In the genomic region with DNA sequence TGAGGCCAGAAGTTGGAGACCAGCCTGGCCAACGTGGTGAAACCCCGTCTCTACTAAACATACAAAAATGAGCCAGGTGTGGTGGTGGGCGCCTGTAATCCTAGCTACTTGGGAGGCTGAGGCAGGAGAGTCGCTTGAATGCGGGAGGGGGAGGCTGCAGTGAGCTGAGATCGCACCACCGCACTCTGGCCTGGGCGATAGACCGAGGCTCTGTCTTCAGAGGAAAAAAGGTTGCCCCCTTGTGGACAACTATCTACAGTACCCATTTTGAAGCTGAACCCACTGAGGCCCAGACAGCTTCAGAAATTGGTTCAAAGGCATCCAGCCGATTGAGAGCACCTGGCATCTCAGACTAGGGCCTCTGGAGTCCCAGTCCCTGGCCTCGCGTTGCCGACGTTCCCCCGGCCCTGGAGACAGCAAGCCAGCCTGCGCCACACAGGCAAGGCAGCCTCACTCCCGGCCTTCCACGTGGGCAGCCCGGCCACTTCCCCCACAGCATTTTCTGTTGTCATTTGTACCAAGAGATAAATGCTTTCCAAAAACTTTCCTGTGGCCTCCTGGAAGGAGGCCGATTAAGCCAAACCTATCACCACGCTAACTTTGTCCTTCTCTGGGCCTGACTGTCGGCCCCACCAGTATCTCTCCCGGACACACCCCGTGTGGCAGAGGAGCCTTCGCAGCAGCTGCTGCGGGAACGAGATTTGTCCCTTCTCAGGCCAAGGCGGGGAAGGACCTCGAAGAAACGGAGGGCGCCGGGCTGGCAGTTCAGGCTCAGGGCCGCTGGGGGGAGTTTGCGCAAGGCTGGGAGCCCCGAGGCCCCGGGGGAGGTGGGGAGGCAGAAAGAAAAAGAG, we compare ENCODE assay signal across 8 cellular contexts.
DNase-seq lines count a peak whose midpoint lies in the region; ATAC-seq and TF ChIP-seq lines count a peak whose summit lies in the region.

No MANE protein-coding gene starts in this region.

- H3K27me3 ChIP-seq in PC-9 (ENCODE audit: insufficient read depth, low read depth) (peaks cover 24% of the 10 kb centered on the region; the same call in 1 of the 2 replicates), ascending aorta (no peaks in the 10 kb centered on the region), suprapubic skin (peaks cover 9% of the 10 kb centered on the region)

- in situ Hi-C loops in GM13977 (cut with MboI; ENCODE audit: low pct_unique_long_range_greater_than_20kb, low sequenced_read_pairs, unreplicated experiment): no loop called here

- peak; percentile 86 for ATAC-seq in left lobe of liver
- no peak for ATAC-seq in HG02973 (IDR thresholded peaks at IDR 0.05; ENCODE audit: unreplicated experiment)

- no peak overlapping the region for H2AFZ ChIP-seq in PC-9

- H3K4me2 ChIP-seq in PC-9: no peak overlapping the region

- intact Hi-C loops in PC-9 (cut with micrococcal nuclease; ENCODE audit: unreplicated experiment): no loop called here
- intact Hi-C loops in ascending aorta (cut with DNase I): loop anchor here (5.0 kb wide), 1 partner anchor 56 kb away; no protein-coding TSS in a partner anchor

- H4K20me1 ChIP-seq in PC-9 (ENCODE audit: insufficient read depth): no peaks in the 10 kb centered on the region

- WGBS in suprapubic skin: 74% methylated on average over 33 of the region's 36 CpGs

- H3K27ac ChIP-seq in PC-9: no peak overlapping the region
- no peak overlapping the region for H3K27ac ChIP-seq in ascending aorta
- H3K27ac ChIP-seq in suprapubic skin: no peak overlapping the region

- H3K4me3 ChIP-seq in PC-9 (no peak overlapping the region), ascending aorta (peak overlapping the region in 1 of 2 donors; percentile 26), suprapubic skin (no peak overlapping the region)

- no peaks in the 10 kb centered on the region for H3K79me2 ChIP-seq in PC-9 (ENCODE audit: low read depth)

- no peak for TF ChIP-seq POLR2A in suprapubic skin (IDR thresholded peaks at IDR 0.05)

- H3F3A ChIP-seq in PC-9 (ENCODE audit: insufficient read depth, low read depth): no peaks in the 10 kb centered on the region

- no TSS peak for BruUV-seq in PC-9 (replicated peaks; lab: Mats Ljungman, UMichigan)

- TF ChIP-seq CTCF in GM13977 (IDR thresholded peaks at IDR 0.05; ENCODE audit: extremely low read depth, insufficient read depth, missing control alignments): peak; percentile 43
- TF ChIP-seq CTCF in PC-9 (conservative IDR thresholded peaks at IDR 0.05): peak; percentile 49
- TF ChIP-seq CTCF in ascending aorta (IDR thresholded peaks at IDR 0.05): peak in 2 of 3 experiments; percentile 56
- peak in 1 of 2 donors; percentile 3 for TF ChIP-seq CTCF in suprapubic skin (IDR thresholded peaks at IDR 0.05)

- CTCF ChIA-PET in PC-9 (lab: Charles Lee): interaction anchor here (0.6 kb wide), 1 partner anchor 114 kb away, joined by 3 read pairs; no protein-coding TSS in a partner anchor

- H3K36me3 ChIP-seq in PC-9 (ENCODE audit: low read depth) (no peaks in the 10 kb centered on the region), ascending aorta (no peaks in the 10 kb centered on the region), suprapubic skin (peaks cover 3% of the 10 kb centered on the region)

- no peaks in the 10 kb centered on the region for H3K9me3 ChIP-seq in PC-9 (ENCODE audit: insufficient read depth, low read depth)
- H3K9me3 ChIP-seq in ascending aorta: no peaks in the 10 kb centered on the region
- no peaks in the 10 kb centered on the region for H3K9me3 ChIP-seq in suprapubic skin

- no peak for TF ChIP-seq EP300 in suprapubic skin (IDR thresholded peaks at IDR 0.05)

- H3K4me1 ChIP-seq in PC-9 (replicated peaks; ENCODE audit: insufficient read depth) (no peaks in the 10 kb centered on the region), ascending aorta (no peaks in the 10 kb centered on the region), suprapubic skin (peaks cover 12% of the 10 kb centered on the region)

- POLR2A ChIA-PET in PC-9 (lab: Charles Lee; ENCODE audit: unreplicated experiment): no interaction called here

- no peaks in the 10 kb centered on the region for H3K9me2 ChIP-seq in PC-9 (ENCODE audit: insufficient read depth)

- peak; percentile 65 for DNase-seq in GM13977 (ENCODE audit: low spot score)
- no peak for DNase-seq in PC-9
- DNase-seq in ascending aorta (ENCODE audit: low spot score in 2 of 2): no peak
- DNase-seq in left lobe of liver (ENCODE audit: low spot score): no peak
- DNase-seq in stimulated activated naive CD4-positive, alpha-beta T cell treated with Interleukin-2 at 50 U/mL for 16 hours (lab: John Stamatoyannopoulos, UW): peak; percentile 43
- DNase-seq in suprapubic skin (ENCODE audit: low spot score in 2 of 2): no peak
- no peak for DNase-seq in medulla oblongata (ENCODE audit: extremely low spot score)

Comparison
In these comparisons a context has a peak if more than half of its experiments do, and no peak if none do; other contexts are left out.
1. DNase-seq: peak in GM13977 (single experiment) and stimulated activated naive CD4-positive, alpha-beta T cell treated with Interleukin-2 at 50 U/mL for 16 hours (single experiment); none in PC-9 (0 of 2), ascending aorta (0 of 2), left lobe of liver (single experiment), suprapubic skin (0 of 2) and medulla oblongata (single experiment).